ENCODE assay signal across 9 cellular contexts in the genomic region with DNA sequence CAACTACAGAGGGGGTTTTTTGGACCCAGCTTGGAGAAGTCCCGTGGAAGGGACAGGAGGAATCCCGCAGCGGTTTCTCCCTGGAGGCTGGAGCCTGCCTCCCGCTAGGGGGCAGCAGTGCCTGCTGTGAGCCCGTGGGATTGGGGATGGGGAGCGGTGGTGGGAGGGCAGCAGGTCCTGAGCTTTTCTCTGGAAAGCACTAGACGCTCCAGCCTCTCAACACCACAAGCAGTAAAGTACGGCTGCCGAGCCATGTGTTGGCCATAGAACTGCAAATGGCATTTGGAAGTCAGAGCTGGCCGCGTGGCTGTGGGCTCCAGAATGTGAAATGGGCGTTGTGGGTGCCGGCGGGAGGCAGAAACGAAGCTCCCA. TPM values are rescaled to one million over a fixed set of nuclear protein-coding genes. Genes with fewer than 3 reads are reported as not detected.
DNase-seq lines count a peak whose midpoint lies in the region; ATAC-seq and TF ChIP-seq lines count a peak whose summit lies in the region.
"Had no signal": no experiment of that assay in that cellular context is flagged by ENCODE, and none has a peak within 500 bp of the region (broad histone marks: within the 10 kb centered on the region; RNA-seq: fewer than 3 reads in every experiment).

No MANE protein-coding gene starts in this region.

- intact Hi-C loops in thyroid gland (cut with DNase I) = no loop called here

- H3K27me3 ChIP-seq in kidney epithelial cell (ENCODE audit: control insufficient read depth, insufficient read depth, low read length) (no peaks in the 10 kb centered on the region), thyroid gland (no peaks in the 10 kb centered on the region)

- in situ Hi-C loops in astrocyte of the spinal cord (cut with HindIII; ENCODE audit: low sequenced_read_pairs) = no loop called here

- H3K4me3 ChIP-seq in astrocyte of the spinal cord (ENCODE audit: low read depth, low read length) = no peak overlapping the region
- no peak overlapping the region for H3K4me3 ChIP-seq in kidney epithelial cell (ENCODE audit: low read depth, low read length)
- H3K4me3 ChIP-seq in thyroid gland (replicated peaks in 1 of 3) = no peak overlapping the region

- H3K4me1 ChIP-seq in thyroid gland = no peaks in the 10 kb centered on the region

- H3K36me3 ChIP-seq in kidney epithelial cell (ENCODE audit: control insufficient read depth, insufficient read depth, low read length) (no peaks in the 10 kb centered on the region), thyroid gland (no peaks in the 10 kb centered on the region)

- TF ChIP-seq POLR2A in thyroid gland (IDR thresholded peaks at IDR 0.05) = no peak

- DNase-seq in NCI-H1694 (lab: John Stamatoyannopoulos, UW) (peak; percentile 32), NCI-H1694 treated with DMSO at 0.1 percent for 48 hours (lab: John Stamatoyannopoulos, UW) (no peak), astrocyte of the spinal cord (ENCODE audit: low read depth, low spot score) (peak; percentile 34), kidney epithelial cell (ENCODE audit: low read depth) (no peak), thyroid gland (peak; percentile 50 to 60), KG1 (lab: John Stamatoyannopoulos, UW) (no peak)

- no peak overlapping the region for H3K27ac ChIP-seq in thyroid gland

- peak; percentile 72 for TF ChIP-seq CTCF in LNCAP (IDR thresholded peaks at IDR 0.05)
- TF ChIP-seq CTCF in astrocyte of the spinal cord (IDR thresholded peaks at IDR 0.05; ENCODE audit: low read depth, low read length) = peak; percentile 93
- peak; percentile 90 for TF ChIP-seq CTCF in kidney epithelial cell (IDR thresholded peaks at IDR 0.05; ENCODE audit: insufficient read depth, low read length, poor library complexity, severe bottlenecking)
- TF ChIP-seq CTCF in thyroid gland (IDR thresholded peaks at IDR 0.05) = peak; percentile 27 to 84 (median 54)

- no peaks in the 10 kb centered on the region for H3K9me3 ChIP-seq in thyroid gland

- 32 to 34% methylated on average over 15 of the region's 15 CpGs for WGBS in thyroid gland, 2 donors

- ATAC-seq in HG02763 (IDR thresholded peaks at IDR 0.05; ENCODE audit: unreplicated experiment) = no peak

RNA-seq across cellular contexts. Expression of a gene that starts 47.8 kb away (rescaled TPM):
- total RNA-seq in kidney epithelial cell (0.96 and 2.5 TPM in 2 replicates), thyroid gland (10 to 100 TPM in 1 of 4 donors, 1 to 10 TPM in 3; 2.8 to 10.8 (median 3.3) TPM)
- total RNA-seq: CD4-positive, alpha-beta memory T cell had no signal

Comparison
In these comparisons a context has a peak if more than half of its experiments do, and no peak if none do; other contexts are left out.
1. DNase-seq: peak in NCI-H1694 (single experiment), astrocyte of the spinal cord (single experiment) and thyroid gland (2 of 2); none in NCI-H1694 treated with DMSO at 0.1 percent for 48 hours (single experiment), kidney epithelial cell (single experiment) and KG1 (single experiment).
2. Peak in every context shown above with its lines, with median percentiles within 50 percentile points of each other: CTCF ChIP-seq.